18 cellular contexts compared by ENCODE assay signal in genomic region chr10:17951868-17952371, GRCh38. TPM values are rescaled to one million over a fixed set of nuclear protein-coding genes. Genes with fewer than 3 reads are reported as not detected.
DNase-seq lines count a peak whose midpoint lies in the region; ATAC-seq and TF ChIP-seq lines count a peak whose summit lies in the region.
"Had no signal": no experiment of that assay in that cellular context is flagged by ENCODE, and none has a peak within 500 bp of the region (broad histone marks: within the 10 kb centered on the region; RNA-seq: fewer than 3 reads in every experiment).

Gene SLC39A12 (plus strand): TSS chr10:17951918. CDS start chr10:17953277, 1,359 bp downstream.

- no peaks in the 10 kb centered on the region for H3K4me1 Mint-ChIP-seq in activated naive CD8-positive, alpha-beta T cell treated with anti-CD3 and anti-CD28 coated beads, Interleukin-2, amount 50 U/mL, for 24 hours
- no peaks in the 10 kb centered on the region for H3K4me1 Mint-ChIP-seq in natural killer cell
- H3K4me1 Mint-ChIP-seq: activated CD4-positive, alpha-beta T cell treated with anti-CD3 and anti-CD28 coated beads, Interleukin-2, amount 10 ng/mL, durations not matched to agents 24 days and 14 days had no signal

- no peak for ATAC-seq in activated naive CD8-positive, alpha-beta T cell treated with anti-CD3 and anti-CD28 coated beads, Interleukin-2, amount 50 U/mL, for 24 hours
- no peak for ATAC-seq in natural killer cell
- ATAC-seq: activated T-cell treated with anti-CD3 and anti-CD28 coated beads, Interleukin-2, amount 50 U/mL, for 72 hours had no signal

- H3K27ac Mint-ChIP-seq in activated naive CD8-positive, alpha-beta T cell treated with anti-CD3 and anti-CD28 coated beads, Interleukin-2, amount 50 U/mL, for 24 hours, result no peak within 1 kb of the TSS
- no peak within 1 kb of the TSS for H3K27ac Mint-ChIP-seq in natural killer cell
- H3K27ac Mint-ChIP-seq: activated CD4-positive, alpha-beta T cell treated with anti-CD3 and anti-CD28 coated beads, Interleukin-2, amount 10 ng/mL, durations not matched to agents 24 days and 14 days; activated T-cell treated with anti-CD3 and anti-CD28 coated beads, Interleukin-2, amount 50 U/mL, for 72 hours had no signal

- H3K9me3 Mint-ChIP-seq in activated naive CD8-positive, alpha-beta T cell treated with anti-CD3 and anti-CD28 coated beads, Interleukin-2, amount 50 U/mL, for 24 hours, result no peaks in the 10 kb centered on the region
- peaks cover 0 to 2% of the 10 kb centered on the region in 2 donors for H3K9me3 Mint-ChIP-seq in natural killer cell
- H3K9me3 Mint-ChIP-seq: activated CD4-positive, alpha-beta T cell treated with anti-CD3 and anti-CD28 coated beads, Interleukin-2, amount 10 ng/mL, durations not matched to agents 24 days and 14 days had no signal

- in situ Hi-C loops in KBM-7 (cut with MboI; ENCODE audit: low pct_unique_long_range_greater_than_20kb, low sequenced_read_pairs) (no loop called here), GM13976 (cut with MboI; ENCODE audit: low sequenced_read_pairs, unreplicated experiment) (no loop called here)

- H3K36me3 Mint-ChIP-seq in activated naive CD8-positive, alpha-beta T cell treated with anti-CD3 and anti-CD28 coated beads, Interleukin-2, amount 50 U/mL, for 24 hours (ENCODE audit: low read depth), result no peaks in the 10 kb centered on the region
- H3K36me3 Mint-ChIP-seq in natural killer cell, result no peaks in the 10 kb centered on the region

- intact Hi-C loops in natural killer cell (cut with micrococcal nuclease), result no loop called here

- H3K27ac ChIP-seq in cingulate gyrus (ENCODE audit: low read depth, low read length), result peak within 1 kb of the TSS; percentile 65
- H3K27ac ChIP-seq: parathyroid adenoma, tibial nerve had no signal

- H3K4me3 Mint-ChIP-seq in activated naive CD8-positive, alpha-beta T cell treated with anti-CD3 and anti-CD28 coated beads, Interleukin-2, amount 50 U/mL, for 24 hours, result no peak within 1 kb of the TSS
- H3K4me3 Mint-ChIP-seq in natural killer cell, result no peak within 1 kb of the TSS
- H3K4me3 Mint-ChIP-seq: activated CD4-positive, alpha-beta T cell treated with anti-CD3 and anti-CD28 coated beads, Interleukin-2, amount 10 ng/mL, durations not matched to agents 24 days and 14 days; activated T-cell treated with anti-CD3 and anti-CD28 coated beads, Interleukin-2, amount 50 U/mL, for 72 hours had no signal

- no peaks in the 10 kb centered on the region for H3K27me3 Mint-ChIP-seq in activated naive CD8-positive, alpha-beta T cell treated with anti-CD3 and anti-CD28 coated beads, Interleukin-2, amount 50 U/mL, for 24 hours
- H3K27me3 Mint-ChIP-seq in natural killer cell (ENCODE audit: low read depth in 2 of 2), result no peaks in the 10 kb centered on the region
- H3K27me3 Mint-ChIP-seq: activated CD4-positive, alpha-beta T cell treated with anti-CD3 and anti-CD28 coated beads, Interleukin-2, amount 10 ng/mL, durations not matched to agents 24 days and 14 days had no signal

- DNase-seq in AG08396 (ENCODE audit: low spot score) (peak; percentile 55), KBM-7 (peak; percentile 1), kidney glomerular epithelial cell (lab: John Stamatoyannopoulos, UW) (peak; percentile 5), GM13976 (ENCODE audit: low spot score) (no peak), natural killer cell (no peak), SKM-1 treated with dmso at 0.1 percent for 144 hours (lab: John Stamatoyannopoulos, UW; ENCODE audit: unreplicated experiment) (no peak)
- DNase-seq in activated naive CD8-positive, alpha-beta T cell treated with anti-CD3 and anti-CD28 coated beads, Interleukin-2, amount 50 U/mL, for 24 hours, result no peak
- DNase-seq: activated CD4-positive, alpha-beta T cell treated with anti-CD3 and anti-CD28 coated beads, Interleukin-2, amount 10 ng/mL, durations not matched to agents 24 days and 14 days; activated T-cell treated with anti-CD3 and anti-CD28 coated beads, Interleukin-2, amount 50 U/mL, for 72 hours; aorta; DMS153; Karpas-422; NCI-H1930; NCI-H748 treated with DMSO at 0.1 percent for 48 hours had no signal

- no peak for TF ChIP-seq CTCF in GM13976 (IDR thresholded peaks at IDR 0.05; ENCODE audit: borderline replicate concordance, control extremely low read depth, extremely low read depth, insufficient read depth, missing control alignments)
- no peak for TF ChIP-seq CTCF in natural killer cell (IDR thresholded peaks at IDR 0.05)

RNA-seq across cellular contexts. Expression of gene SLC39A12, which starts in this region (rescaled TPM):
- total RNA-seq in natural killer cell, result not detected
- total RNA-seq: activated CD4-positive, alpha-beta T cell treated with anti-CD3 and anti-CD28 coated beads, Interleukin-2, amount 10 ng/mL, durations not matched to agents 24 days and 14 days; activated T-cell treated with anti-CD3 and anti-CD28 coated beads, Interleukin-2, amount 50 U/mL, for 72 hours; T-helper 2 cell treated with Interferon-gamma antibody and Interleukin-4, amounts not matched to agents 100 ng/mL and 5 ng/mL, for 36 hours; tibial nerve had no signal

Comparison
In these comparisons a context has a peak if more than half of its experiments do, and no peak if none do; other contexts are left out.
1. DNase-seq: peak in AG08396 (single experiment), KBM-7 (single experiment) and kidney glomerular epithelial cell (single experiment); none in GM13976 (single experiment), activated naive CD8-positive, alpha-beta T cell treated with anti-CD3 and anti-CD28 coated beads, Interleukin-2, amount 50 U/mL, for 24 hours (single experiment), natural killer cell (single experiment) and SKM-1 treated with dmso at 0.1 percent for 144 hours (single experiment).